11 cellular contexts compared by ENCODE assay signal in the genomic region with DNA sequence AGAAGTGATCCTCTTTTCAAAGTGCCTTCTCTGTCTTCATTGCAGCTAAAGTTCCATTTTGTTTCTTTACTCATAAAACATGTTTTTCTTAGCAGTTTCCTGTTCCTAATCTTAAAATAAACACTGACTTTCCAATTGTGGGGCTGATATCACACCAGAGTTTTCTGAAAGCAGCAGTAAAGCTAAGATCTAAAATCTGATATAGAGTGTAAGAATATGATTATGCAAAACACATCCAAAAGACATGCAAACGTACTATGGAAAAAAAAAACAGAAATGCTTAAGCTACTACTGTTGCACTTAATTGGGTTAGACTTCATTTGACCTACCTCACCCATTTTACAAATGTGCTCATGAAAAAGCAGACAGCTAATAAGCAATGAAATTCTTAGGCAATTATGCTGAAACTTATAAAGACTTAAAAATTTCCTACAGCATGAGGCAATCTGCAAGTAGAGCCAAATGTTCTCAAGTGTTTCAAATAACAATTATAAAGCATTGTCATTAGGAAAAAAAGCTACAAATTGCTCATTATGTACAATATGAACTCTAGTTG. TPM values are rescaled to one million over a fixed set of nuclear protein-coding genes. Genes with fewer than 3 reads are reported as not detected.
A peak's percentile ranks its signal among the peaks of the same experiment; 100 is the strongest.
DNase-seq lines count a peak whose midpoint lies in the region; ATAC-seq, FAIRE-seq and TF ChIP-seq lines count a peak whose summit lies in the region.
"Had no signal": no experiment of that assay in that cellular context is flagged by ENCODE, and none has a peak within 500 bp of the region (broad histone marks: within the 10 kb centered on the region; RNA-seq: fewer than 3 reads in every experiment).

No MANE protein-coding gene starts in this region.

- H3K9ac ChIP-seq in astrocyte (ENCODE audit: low read length) = no peak overlapping the region
- H3K9ac ChIP-seq: KMS-11 had no signal

- no peak overlapping the region for H3K4me3 Mint-ChIP-seq in astrocyte (ENCODE audit: unreplicated experiment)
- peak overlapping the region; percentile 84 to 99 (median 94) for H3K4me3 Mint-ChIP-seq in naive thymus-derived CD8-positive, alpha-beta T cell

- ATAC-seq in naive thymus-derived CD8-positive, alpha-beta T cell = peak; percentile 21 to 40
- ATAC-seq in HG02798 (IDR thresholded peaks at IDR 0.05; ENCODE audit: poor library complexity, unreplicated experiment) = no peak

- H3K36me3 ChIP-seq in astrocyte (ENCODE audit: insufficient read depth, low read length) = no peaks in the 10 kb centered on the region
- H3K36me3 ChIP-seq: ovary had no signal

- H3K4me1 Mint-ChIP-seq in astrocyte (ENCODE audit: low read depth, unreplicated experiment) = peaks cover 2% of the 10 kb centered on the region
- H3K4me1 Mint-ChIP-seq in naive thymus-derived CD8-positive, alpha-beta T cell = peaks cover 53 to 93% (median 82%) of the 10 kb centered on the region in 4 donors

- H3K9me3 ChIP-seq in astrocyte (ENCODE audit: insufficient read depth, low read depth, low read length) = no peaks in the 10 kb centered on the region
- H3K9me3 ChIP-seq: ovary had no signal

- no peaks in the 10 kb centered on the region for H3K27me3 ChIP-seq in astrocyte (ENCODE audit: insufficient read depth, low read length)
- H3K27me3 ChIP-seq: ovary had no signal

- FAIRE-seq in astrocyte (lab: Jason Lieb, UNC) = peak; percentile 20

- H3K4me2 ChIP-seq in astrocyte (ENCODE audit: low read length) = peak overlapping the region; percentile 37

- no peaks in the 10 kb centered on the region for H3K36me3 Mint-ChIP-seq in astrocyte (ENCODE audit: low read depth, unreplicated experiment)
- H3K36me3 Mint-ChIP-seq in naive thymus-derived CD8-positive, alpha-beta T cell = peaks cover 75 to 98% (median 86%) of the 10 kb centered on the region in 3 donors

- H3K4me3 ChIP-seq in astrocyte (ENCODE audit: insufficient read depth, low read depth, low read length) = no peak overlapping the region
- H3K4me3 ChIP-seq: ovary had no signal

- H3K27me3 Mint-ChIP-seq in astrocyte (ENCODE audit: low read depth, unreplicated experiment) = no peaks in the 10 kb centered on the region
- H3K27me3 Mint-ChIP-seq in naive thymus-derived CD8-positive, alpha-beta T cell = no peaks in the 10 kb centered on the region

- H3K9me3 Mint-ChIP-seq in astrocyte (ENCODE audit: unreplicated experiment) = no peaks in the 10 kb centered on the region
- no peaks in the 10 kb centered on the region for H3K9me3 Mint-ChIP-seq in naive thymus-derived CD8-positive, alpha-beta T cell

- no peaks in the 10 kb centered on the region for H3K79me2 ChIP-seq in astrocyte (ENCODE audit: insufficient read depth, low read length)

- no peak overlapping the region for H3K27ac ChIP-seq in astrocyte (ENCODE audit: low read depth, low read length)
- H3K27ac ChIP-seq: KMS-11, ovary had no signal

- no peaks in the 10 kb centered on the region for H3K4me1 ChIP-seq in astrocyte (ENCODE audit: insufficient read depth, low read length)

- no peaks in the 10 kb centered on the region for H4K20me1 ChIP-seq in astrocyte (ENCODE audit: insufficient read depth, low read length)

- H3K27ac Mint-ChIP-seq in astrocyte (ENCODE audit: unreplicated experiment) = no peak overlapping the region
- H3K27ac Mint-ChIP-seq in naive thymus-derived CD8-positive, alpha-beta T cell = peak overlapping the region; percentile 90 to 100 (median 93)

- DNase-seq in EH (ENCODE audit: low read depth) (peak; percentile 41), NCI-H1048 (lab: John Stamatoyannopoulos, UW) (peak; percentile 27), astrocyte (ENCODE audit: low read depth) (no peak), NCI-H1417 treated with DMSO at 0.1 percent for 48 hours (lab: John Stamatoyannopoulos, UW) (no peak), AG08396 (ENCODE audit: low spot score) (no peak)
- no peak for DNase-seq in naive thymus-derived CD8-positive, alpha-beta T cell
- DNase-seq in NK-92 treated with Interleukin-12 subunit alpha and Interleukin-12 subunit beta, amount 100 ng/mL, for 24 hours (lab: John Stamatoyannopoulos, UW) = no peak
- DNase-seq: foreskin melanocyte, ovary had no signal

- POLR2A ChIA-PET in naive thymus-derived CD8-positive, alpha-beta T cell (lab: Charles Lee) = interaction anchor here (0.5 to 18.0 kb wide), 15 partner anchors 3 to 197 kb away, joined by 3 to 411 read pairs (median 7); a partner anchor contains a TSS

- no peak overlapping the region for H2AFZ ChIP-seq in astrocyte (ENCODE audit: low read depth, low read length)

- TF ChIP-seq CTCF in astrocyte (IDR thresholded peaks at IDR 0.05; ENCODE audit: insufficient read depth, low read depth, low read length) = no peak

RNA-seq across cellular contexts. Expression of a gene that starts 10.5 kb away (rescaled TPM):
- total RNA-seq in astrocyte = 0.12 and 0.16 TPM in 2 replicates
- 100 to 1,000 TPM; 308 to 341 TPM for total RNA-seq in naive thymus-derived CD8-positive, alpha-beta T cell
- polyA plus RNA-seq in naive thymus-derived CD8-positive, alpha-beta T cell = 100 to 1,000 TPM; 140 to 220 (median 155) TPM

Comparison
In these comparisons a context has a peak if more than half of its experiments do, and no peak if none do; other contexts are left out.
1. DNase-seq: peak in EH (single experiment) and NCI-H1048 (single experiment); none in astrocyte (single experiment), naive thymus-derived CD8-positive, alpha-beta T cell (0 of 10), NCI-H1417 treated with DMSO at 0.1 percent for 48 hours (single experiment), AG08396 (single experiment) and NK-92 treated with Interleukin-12 subunit alpha and Interleukin-12 subunit beta, amount 100 ng/mL, for 24 hours (single experiment).
2. RNA of a gene that starts 10.5 kb away (total RNA-seq): 308 to 341 TPM in naive thymus-derived CD8-positive, alpha-beta T cell; 0.12 to 0.16 TPM in astrocyte; every median in the first group is over 100 times any median in the second.